Comparison of ENCODE assay signal across 10 cellular contexts in genomic region chrX:111164728-111165127, GRCh38.
DNase-seq lines count a peak whose midpoint lies in the region; ATAC-seq and TF ChIP-seq lines count a peak whose summit lies in the region.
"Had no signal": no experiment of that assay in that cellular context is flagged by ENCODE, and none has a peak within 500 bp of the region (broad histone marks: within the 10 kb centered on the region; RNA-seq: fewer than 3 reads in every experiment).

No MANE protein-coding gene starts in this region.

- no peaks in the 10 kb centered on the region for H3K36me3 Mint-ChIP-seq in activated T-cell treated with anti-CD3 and anti-CD28 coated beads, Interleukin-2, amount 50 U/mL, for 4 hours (ENCODE audit: insufficient read depth)
- H3K36me3 Mint-ChIP-seq: activated naive CD4-positive, alpha-beta T cell treated with anti-CD3 and anti-CD28 coated beads, Interleukin-2, amount 50 U/mL, for 72 hours had no signal

- no peak overlapping the region for H3K4me3 Mint-ChIP-seq in activated T-cell treated with anti-CD3 and anti-CD28 coated beads, Interleukin-2, amount 50 U/mL, for 4 hours

- TF ChIP-seq CTCF in right lobe of liver (IDR thresholded peaks at IDR 0.05): peak; percentile 28 to 42 (median 33)

- H3K9me3 ChIP-seq in right lobe of liver: no peaks in the 10 kb centered on the region

- DNase-seq in DMS114 treated with DMSO at 0.1 percent for 48 hours (lab: John Stamatoyannopoulos, UW; ENCODE audit: unreplicated experiment) (peak; percentile 2), amniotic epithelial cell (ENCODE audit: low read depth) (peak; percentile 21), right lobe of liver (no peak)
- DNase-seq in Jurkat, Clone E6-1 (ENCODE audit: low read depth, low spot score): peak; percentile 0
- no peak for DNase-seq in activated T-cell treated with anti-CD3 and anti-CD28 coated beads, Interleukin-2, amount 50 U/mL, for 4 hours
- DNase-seq: hippocampal formation had no signal

- TF ChIP-seq POLR2A in right lobe of liver (IDR thresholded peaks at IDR 0.05): no peak

- no peak overlapping the region for H3K4me3 ChIP-seq in Jurkat, Clone E6-1 (ENCODE audit: low read length)
- no peak overlapping the region for H3K4me3 ChIP-seq in right lobe of liver

- no peaks in the 10 kb centered on the region for H3K4me1 ChIP-seq in right lobe of liver

- no peaks in the 10 kb centered on the region for H3K4me1 Mint-ChIP-seq in activated T-cell treated with anti-CD3 and anti-CD28 coated beads, Interleukin-2, amount 50 U/mL, for 4 hours (ENCODE audit: low read depth)

- no peak overlapping the region for H3K27ac ChIP-seq in right lobe of liver

- ATAC-seq in right lobe of liver (peak; percentile 32 to 63 (median 44)), GM21529 (IDR thresholded peaks at IDR 0.05; ENCODE audit: unreplicated experiment) (no peak), HG03457 (IDR thresholded peaks at IDR 0.05; ENCODE audit: unreplicated experiment) (no peak), HG03097 (IDR thresholded peaks at IDR 0.05; ENCODE audit: low FRiP score, unreplicated experiment) (no peak)
- ATAC-seq in activated T-cell treated with anti-CD3 and anti-CD28 coated beads, Interleukin-2, amount 50 U/mL, for 4 hours: no peak
- ATAC-seq: activated naive CD4-positive, alpha-beta T cell treated with anti-CD3 and anti-CD28 coated beads, Interleukin-2, amount 50 U/mL, for 72 hours had no signal

- intact Hi-C loops in right lobe of liver (cut with DNase I): no loop called here

- peaks cover 3% of the 10 kb centered on the region for H3K27me3 Mint-ChIP-seq in activated T-cell treated with anti-CD3 and anti-CD28 coated beads, Interleukin-2, amount 50 U/mL, for 4 hours (ENCODE audit: low read depth)

- no peaks in the 10 kb centered on the region for H3K9me3 Mint-ChIP-seq in activated T-cell treated with anti-CD3 and anti-CD28 coated beads, Interleukin-2, amount 50 U/mL, for 4 hours
- H3K9me3 Mint-ChIP-seq: activated naive CD4-positive, alpha-beta T cell treated with anti-CD3 and anti-CD28 coated beads, Interleukin-2, amount 50 U/mL, for 72 hours had no signal

- WGBS in right lobe of liver (ENCODE audit: insufficient coverage, low coverage, low lambda C conversion rate, missing lambda C conversion rate): 7% methylated on average over 3 of the region's 3 CpGs

- peaks cover 0 to 2% of the 10 kb centered on the region in 2 donors for H3K27me3 ChIP-seq in right lobe of liver

- H3K36me3 ChIP-seq in right lobe of liver: no peaks in the 10 kb centered on the region

Comparison
In these comparisons a context has a peak if more than half of its experiments do, and no peak if none do; other contexts are left out.
1. DNase-seq: peak in DMS114 treated with DMSO at 0.1 percent for 48 hours (single experiment), Jurkat, Clone E6-1 (single experiment) and amniotic epithelial cell (single experiment); none in right lobe of liver (0 of 3) and activated T-cell treated with anti-CD3 and anti-CD28 coated beads, Interleukin-2, amount 50 U/mL, for 4 hours (single experiment).
2. ATAC-seq: peak in right lobe of liver (4 of 4); none in GM21529 (single experiment), activated T-cell treated with anti-CD3 and anti-CD28 coated beads, Interleukin-2, amount 50 U/mL, for 4 hours (0 of 2), HG03457 (single experiment) and HG03097 (single experiment).